Comparison of ENCODE assay signal across 8 cellular contexts in the genomic region with DNA sequence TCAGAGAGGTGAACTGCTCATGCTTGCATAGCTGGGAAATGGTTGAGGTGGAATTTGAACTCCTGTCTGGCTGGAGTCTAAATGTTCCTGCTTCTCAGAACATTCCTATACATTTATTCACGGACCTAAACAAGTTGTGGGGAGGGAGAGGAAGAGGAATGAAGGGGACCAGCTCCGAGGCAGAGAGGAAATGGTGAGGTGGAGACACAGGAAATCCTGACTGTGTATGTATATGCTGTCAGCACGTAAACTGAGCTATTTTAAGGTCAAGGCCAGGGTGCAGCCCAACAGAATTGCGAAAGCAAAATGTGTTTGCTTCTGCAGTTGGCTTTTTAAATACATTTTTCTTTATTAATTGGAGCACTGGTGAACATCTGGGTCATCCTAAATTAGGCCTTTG.
A peak's percentile ranks its signal among the peaks of the same experiment; 100 is the strongest.
DNase-seq lines count a peak whose midpoint lies in the region; ATAC-seq, FAIRE-seq and TF ChIP-seq lines count a peak whose summit lies in the region.

No MANE protein-coding gene starts in this region.

- peak; percentile 24 for DNase-seq in stimulated activated CD4-positive, alpha-beta T cell treated with anti-CD3 and anti-CD28 coated beads, Interleukin-2, amount 100 ng/mL, for 4 hours (ENCODE audit: low read depth)
- DNase-seq in stimulated activated CD4-positive, alpha-beta T cell treated with anti-CD3 and anti-CD28 coated beads, Interleukin-2, amount 100 ng/mL, for 48 hours, result no peak
- DNase-seq in NB4 (ENCODE audit: low read depth) (peak; percentile 81), GM12878 (ENCODE audit: low read depth, low spot score) (peak; percentile 26), mesenchymal stem cell (peak; percentile 91), HuH-7.5 (ENCODE audit: low spot score) (no peak), tibial nerve (ENCODE audit: low spot score in 2 of 2) (no peak)

- no peaks in the 10 kb centered on the region for H3K36me3 ChIP-seq in GM12878 (ENCODE audit: control insufficient read depth in 2 of 2, insufficient read depth in 2 of 2, low read length in 1 of 2)
- H3K36me3 ChIP-seq in mesenchymal stem cell (ENCODE audit: control insufficient read depth in 1 of 2, insufficient read depth in 2 of 2, low read depth in 1 of 2, low read length in 2 of 2), result no peaks in the 10 kb centered on the region
- no peaks in the 10 kb centered on the region for H3K36me3 ChIP-seq in tibial nerve

- CTCF ChIA-PET in GM12878 (lab: Yijun Ruan, JAX), result interaction anchor here (1.0 kb wide), 2 partner anchors 34 to 109 kb away, joined by 3 to 7 read pairs; no protein-coding TSS in a partner anchor

- H3K14ac ChIP-seq in mesenchymal stem cell (ENCODE audit: low read length in 2 of 2), result no peak overlapping the region

- whole genome bisulfite sequencing in GM12878 (ENCODE audit: insufficient coverage, insufficient replicate concordance, low lambda C conversion rate, missing lambda C conversion rate), result 2% methylated on average over 4 of the region's 4 CpGs
- 0% methylated on average over 4 of the region's 4 CpGs for WGBS in mesenchymal stem cell
- WGBS in tibial nerve, 2 donors, result 35 to 41% methylated on average over 4 of the region's 4 CpGs

- peak overlapping the region in 1 of 2 experiments; percentile 1 for H3K18ac ChIP-seq in mesenchymal stem cell (ENCODE audit: low read depth in 1 of 2, low read length in 2 of 2)

- H2AFZ ChIP-seq in GM12878 (ENCODE audit: control insufficient read depth, low read depth, low read length) (peak overlapping the region; percentile 85), mesenchymal stem cell (ENCODE audit: low read depth, low read length) (no peak overlapping the region)

- RAD21 ChIA-PET in GM12878 (lab: Charles Lee; ENCODE audit: unreplicated experiment), result interaction anchor here (0.9 to 1.8 kb wide), 3 partner anchors 18 to 33 kb away, joined by 3 to 6 read pairs (median 6); no protein-coding TSS in a partner anchor

- in situ Hi-C loops in GM12878 (cut with MboI), result no loop called here

- H3K27ac ChIP-seq in GM12878 (ENCODE audit: control insufficient read depth, insufficient read depth) (peak overlapping the region; percentile 53), mesenchymal stem cell (ENCODE audit: low read length, poor library complexity, severe bottlenecking) (no peak overlapping the region), tibial nerve (peak overlapping the region in 1 of 4 donors; percentile 62)

- H4K91ac ChIP-seq in mesenchymal stem cell (ENCODE audit: low read length), result no peak overlapping the region

- peak; percentile 75 for ATAC-seq in GM12878
- no peak for ATAC-seq in HG03045 (IDR thresholded peaks at IDR 0.05; ENCODE audit: unreplicated experiment)

- TF ChIP-seq POLR2A in NB4 (IDR thresholded peaks at IDR 0.05; ENCODE audit: extremely low read depth, insufficient read length) (no peak), GM12878 (IDR thresholded peaks at IDR 0.05; ENCODE audit: low read depth, low read length) (no peak), tibial nerve (IDR thresholded peaks at IDR 0.05) (no peak)

- H3K4me3 ChIP-seq in NB4 (ENCODE audit: low read depth, low read length), result peak overlapping the region; percentile 25
- H3K4me3 ChIP-seq in GM12878, result no peak overlapping the region
- H3K4me3 ChIP-seq in mesenchymal stem cell (ENCODE audit: insufficient read depth in 1 of 2, low read depth in 1 of 2, low read length in 2 of 2), result no peak overlapping the region
- no peak overlapping the region for H3K4me3 ChIP-seq in tibial nerve

- no peaks in the 10 kb centered on the region for H4K20me1 ChIP-seq in GM12878 (ENCODE audit: control insufficient read depth, insufficient read depth)

- H3K79me2 ChIP-seq in GM12878 (ENCODE audit: control insufficient read depth, insufficient read depth, low read length), result no peaks in the 10 kb centered on the region

- H3K9ac ChIP-seq in GM12878 (ENCODE audit: control insufficient read depth, insufficient read depth, low read length) (no peak overlapping the region), mesenchymal stem cell (ENCODE audit: low read length) (no peak overlapping the region)

- no peak overlapping the region for H3K4ac ChIP-seq in mesenchymal stem cell (ENCODE audit: low read depth in 1 of 2, low read length in 2 of 2)

- H3K9me3 ChIP-seq in GM12878 (replicated peaks; ENCODE audit: control insufficient read depth, insufficient read depth, low read length) (no peaks in the 10 kb centered on the region), mesenchymal stem cell (ENCODE audit: control insufficient read depth, low read length) (no peaks in the 10 kb centered on the region), tibial nerve (no peaks in the 10 kb centered on the region)

- H3K79me1 ChIP-seq in mesenchymal stem cell (replicated peaks; ENCODE audit: low read length, poor library complexity, severe bottlenecking), result no peaks in the 10 kb centered on the region

- FAIRE-seq in GM12878 (lab: Jason Lieb, UNC), result no peak

- H3K4me1 ChIP-seq in GM12878 (ENCODE audit: control insufficient read depth, insufficient read depth, low read length) (peaks cover 20% of the 10 kb centered on the region), mesenchymal stem cell (ENCODE audit: control insufficient read depth, insufficient read depth, low read depth, low read length) (peaks cover 15% of the 10 kb centered on the region), tibial nerve (peaks cover 0 to 19% (median 4%) of the 10 kb centered on the region in 4 donors)

- H2AK5ac ChIP-seq in mesenchymal stem cell (ENCODE audit: low read length, severe bottlenecking), result no peak overlapping the region

- intact Hi-C loops in GM12878 (cut with micrococcal nuclease; ENCODE audit: unreplicated experiment), result no loop called here

- POLR2A ChIA-PET in GM12878 (lab: Charles Lee), result interaction anchor here (0.8 kb wide), 1 partner anchor 28 kb away, joined by 3 read pairs; no protein-coding TSS in a partner anchor

- no peak overlapping the region for H4K8ac ChIP-seq in mesenchymal stem cell (ENCODE audit: low read length)

- H2BK15ac ChIP-seq in mesenchymal stem cell (ENCODE audit: low read depth, poor library complexity, severe bottlenecking), result no peak overlapping the region

- no peak overlapping the region for H2BK5ac ChIP-seq in mesenchymal stem cell (ENCODE audit: low read depth, low read length, poor library complexity, severe bottlenecking)

- no peaks in the 10 kb centered on the region for H3K27me3 ChIP-seq in GM12878 (replicated peaks in 1 of 2; ENCODE audit: control insufficient read depth in 2 of 2, insufficient read depth in 2 of 2, low read length in 1 of 2)
- peaks cover 0 to 9% of the 10 kb centered on the region in 2 experiments for H3K27me3 ChIP-seq in mesenchymal stem cell (ENCODE audit: control insufficient read depth in 1 of 2, insufficient read depth in 1 of 2, low read length in 2 of 2)
- H3K27me3 ChIP-seq in tibial nerve, result no peaks in the 10 kb centered on the region

- H3K23ac ChIP-seq in mesenchymal stem cell (ENCODE audit: low read length in 2 of 2), result no peak overlapping the region

- no TSS peak for BruUV-seq in GM12878 (replicated peaks; lab: Mats Ljungman, UMichigan)

- H3K4me2 ChIP-seq in GM12878 (ENCODE audit: control insufficient read depth, insufficient read depth) (peak overlapping the region; percentile 31), mesenchymal stem cell (ENCODE audit: low read length, poor library complexity, severe bottlenecking) (no peak overlapping the region)

- H2BK120ac ChIP-seq in mesenchymal stem cell (ENCODE audit: low read depth, low read length), result no peak overlapping the region

- H2BK12ac ChIP-seq in mesenchymal stem cell (ENCODE audit: low read length in 2 of 2), result peak overlapping the region in 1 of 2 experiments; percentile 29

- TF ChIP-seq RAD21 in GM12878 (IDR thresholded peaks at IDR 0.05; ENCODE audit: insufficient read depth, low read depth, low read length), result no peak

- TF ChIP-seq EP300 in GM12878 (IDR thresholded peaks at IDR 0.05; ENCODE audit: borderline replicate concordance in 1 of 2, control insufficient read depth in 1 of 2, low read depth in 2 of 2, low read length in 2 of 2) (no peak), tibial nerve (IDR thresholded peaks at IDR 0.05) (peak in 1 of 2 donors; percentile 56)

- SMC1A ChIA-PET in GM12878 (lab: Charles Lee; ENCODE audit: uncharacterized antibody, unreplicated experiment), result interaction anchor here (1.0 to 3.4 kb wide), 8 partner anchors 9 to 105 kb away, joined by 3 to 16 read pairs (median 4); no protein-coding TSS in a partner anchor

- TF ChIP-seq CTCF in NB4 (IDR thresholded peaks at IDR 0.05; ENCODE audit: low read depth, low read length) (no peak), GM12878 (IDR thresholded peaks at IDR 0.05 in 2 of 3, conservative IDR thresholded peaks at IDR 0.05 in 1 of 3; ENCODE audit: control insufficient read depth in 2 of 3, extremely low read depth in 1 of 3, insufficient read depth in 1 of 3, low read depth in 3 of 3, low read length in 3 of 3) (no peak), tibial nerve (IDR thresholded peaks at IDR 0.05) (no peak)

TF ChIP-seq in GM12878, 131 proteins besides CTCF, POLR2A, EP300 and RAD21 (continues in another document):
- TF ChIP-seq ATF7 (IDR thresholded peaks at IDR 0.05; ENCODE audit: low read depth) (no peak), FOXM1 (IDR thresholded peaks at IDR 0.05; ENCODE audit: low read depth, low read length) (no peak), IKZF2 (IDR thresholded peaks at IDR 0.05) (0 out of 4 replicates have a peak, but pooled peaks of 1 of the 2 experiments have one; percentile 16), TCF7 (IDR thresholded peaks at IDR 0.05; ENCODE audit: borderline replicate concordance) (no peak), MEF2A (IDR thresholded peaks at IDR 0.05; ENCODE audit: insufficient read depth, low read depth, low read length) (0 out of 2 replicates have a peak, but pooled peaks have one; percentile 29), ZNF24 (IDR thresholded peaks at IDR 0.05) (no peak), CBFB (IDR thresholded peaks at IDR 0.05; ENCODE audit: low read depth) (no peak)
- TF ChIP-seq, protein P1, sequence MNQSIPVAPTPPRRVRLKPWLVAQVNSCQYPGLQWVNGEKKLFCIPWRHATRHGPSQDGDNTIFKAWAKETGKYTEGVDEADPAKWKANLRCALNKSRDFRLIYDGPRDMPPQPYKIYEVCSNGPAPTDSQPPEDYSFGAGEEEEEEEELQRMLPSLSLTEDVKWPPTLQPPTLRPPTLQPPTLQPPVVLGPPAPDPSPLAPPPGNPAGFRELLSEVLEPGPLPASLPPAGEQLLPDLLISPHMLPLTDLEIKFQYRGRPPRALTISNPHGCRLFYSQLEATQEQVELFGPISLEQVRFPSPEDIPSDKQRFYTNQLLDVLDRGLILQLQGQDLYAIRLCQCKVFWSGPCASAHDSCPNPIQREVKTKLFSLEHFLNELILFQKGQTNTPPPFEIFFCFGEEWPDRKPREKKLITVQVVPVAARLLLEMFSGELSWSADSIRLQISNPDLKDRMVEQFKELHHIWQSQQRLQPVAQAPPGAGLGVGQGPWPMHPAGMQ (IDR thresholded peaks at IDR 0.05; ENCODE audit: borderline replicate concordance), result no peak

Comparison
In these comparisons a context has a peak if more than half of its experiments do, and no peak if none do; other contexts are left out.
1. DNase-seq: peak in stimulated activated CD4-positive, alpha-beta T cell treated with anti-CD3 and anti-CD28 coated beads, Interleukin-2, amount 100 ng/mL, for 4 hours (single experiment), NB4 (single experiment), GM12878 (single experiment) and mesenchymal stem cell (single experiment); none in stimulated activated CD4-positive, alpha-beta T cell treated with anti-CD3 and anti-CD28 coated beads, Interleukin-2, amount 100 ng/mL, for 48 hours (0 of 2), HuH-7.5 (single experiment) and tibial nerve (0 of 2).